In genomic region chr6:18166314-18167007, GRCh38 we compare ENCODE assay signal across 27 cellular contexts. TPM values are rescaled to one million over a fixed set of nuclear protein-coding genes. Genes with fewer than 3 reads are reported as not detected.
DNase-seq lines count a peak whose midpoint lies in the region; ATAC-seq and TF ChIP-seq lines count a peak whose summit lies in the region.
"Had no signal": no experiment of that assay in that cellular context is flagged by ENCODE, and none has a peak within 500 bp of the region (broad histone marks: within the 10 kb centered on the region; RNA-seq: fewer than 3 reads in every experiment).

No MANE protein-coding gene starts in this region.

- H3K36me3 ChIP-seq in ACC112 (ENCODE audit: insufficient read depth, low read length): peaks cover 14% of the 10 kb centered on the region
- H3K36me3 ChIP-seq in IMR-90 (ENCODE audit: control insufficient read depth, insufficient read depth, low read length): peaks cover 11% of the 10 kb centered on the region
- peaks cover 0 to 86% of the 10 kb centered on the region in 2 donors for H3K36me3 ChIP-seq in left lung
- H3K36me3 ChIP-seq: prostate gland had no signal

- H3K9ac ChIP-seq in IMR-90 (ENCODE audit: low read depth, low read length): no peak overlapping the region
- H3K9ac ChIP-seq: neural progenitor cell had no signal

- H2AFZ ChIP-seq in ACC112 (ENCODE audit: low read length, unreplicated experiment) (no peak overlapping the region), IMR-90 (replicated peaks; ENCODE audit: low read length, poor library complexity) (no peak overlapping the region)
- H2AFZ ChIP-seq: neural progenitor cell had no signal

- POLR2A ChIA-PET in IMR-90 (lab: Charles Lee; ENCODE audit: unreplicated experiment): no interaction called here

- no peak for TF ChIP-seq CTCF in IMR-90 (conservative IDR thresholded peaks at IDR 0.05; ENCODE audit: low read depth, low read length)
- no peak for TF ChIP-seq CTCF in astrocyte of the spinal cord (IDR thresholded peaks at IDR 0.05; ENCODE audit: low read depth, low read length)
- TF ChIP-seq CTCF in left lung (IDR thresholded peaks at IDR 0.05): no peak
- no peak for TF ChIP-seq CTCF in endothelial cell (IDR thresholded peaks at IDR 0.05; ENCODE audit: unreplicated experiment)

- TF ChIP-seq RAD21 in IMR-90 (IDR thresholded peaks at IDR 0.05; ENCODE audit: low read length): no peak

- ATAC-seq in IMR-90 (ENCODE audit: low read depth) (peak; percentile 68), left lung (peak; percentile 57), GM18861 (IDR thresholded peaks at IDR 0.05; ENCODE audit: unreplicated experiment) (no peak)
- ATAC-seq: activated CD8-positive, alpha-beta T cell treated with anti-CD3 and anti-CD28 coated beads, Interleukin-2, amount 10 ng/mL, durations not matched to agents 7 days and 5 days; left lobe of liver had no signal

- dilution Hi-C loops in IMR-90 (cut with HindIII; ENCODE audit: low sequenced_read_pairs, unreplicated experiment): no loop called here

- peaks cover 2% of the 10 kb centered on the region for H3K4me1 Mint-ChIP-seq in endothelial cell (ENCODE audit: unreplicated experiment)
- H3K4me1 Mint-ChIP-seq: activated B cell treated with CpG ODN at 0.5 μM for 24 hours, neural progenitor cell had no signal

- H3K4me1 ChIP-seq in ACC112 (ENCODE audit: control insufficient read depth, insufficient read depth, low read length, unreplicated experiment) (peaks cover 7% of the 10 kb centered on the region), IMR-90 (ENCODE audit: control insufficient read depth, insufficient read depth, low read length) (no peaks in the 10 kb centered on the region), left lung (peaks cover 0 to 18% of the 10 kb centered on the region in 2 donors)
- H3K4me1 ChIP-seq: esophagus muscularis mucosa, neural progenitor cell, Peyer's patch, prostate gland, stomach, upper lobe of left lung had no signal

- no peaks in the 10 kb centered on the region for H3K9me3 Mint-ChIP-seq in endothelial cell (ENCODE audit: unreplicated experiment)
- H3K9me3 Mint-ChIP-seq: activated B cell treated with CpG ODN at 0.5 μM for 24 hours had no signal

- no peak overlapping the region for H2BK20ac ChIP-seq in IMR-90 (ENCODE audit: low read depth, low read length)

- H4K8ac ChIP-seq in IMR-90 (ENCODE audit: low read depth in 2 of 2, low read length in 2 of 2): no peak overlapping the region

- BruUV-seq in IMR-90 (replicated peaks; lab: Mats Ljungman, UMichigan): no TSS peak

- H3K36me3 Mint-ChIP-seq in endothelial cell (ENCODE audit: low read depth, unreplicated experiment): peaks cover 27% of the 10 kb centered on the region

- in situ Hi-C loops in IMR-90 (cut with MboI; ENCODE audit: low sequenced_read_pairs): no loop called here
- in situ Hi-C loops in astrocyte of the spinal cord (cut with HindIII; ENCODE audit: low sequenced_read_pairs): no loop called here

- H3K4ac ChIP-seq in IMR-90 (ENCODE audit: low read depth, low read length): no peak overlapping the region

- H2BK120ac ChIP-seq in IMR-90 (ENCODE audit: low read depth, low read length): no peak overlapping the region

- no peak overlapping the region for H2AK9ac ChIP-seq in IMR-90 (replicated peaks; ENCODE audit: low read depth, low read length, poor library complexity)

- no peak overlapping the region for H2BK15ac ChIP-seq in IMR-90 (ENCODE audit: low read depth, low read length)

- no peak overlapping the region for H4K91ac ChIP-seq in IMR-90 (ENCODE audit: insufficient read depth, low read depth, low read length)

- CTCF ChIA-PET in IMR-90 (lab: Yijun Ruan, JAX): interaction anchor here (1.5 kb wide), 1 partner anchor 94 kb away, joined by 4 read pairs; no protein-coding TSS in a partner anchor

- peaks cover 3% of the 10 kb centered on the region; the same call in 1 of the 2 replicates for H3K9me1 ChIP-seq in IMR-90 (ENCODE audit: insufficient read depth, low read length)

- no peak for TF ChIP-seq POLR2A in IMR-90 (IDR thresholded peaks at IDR 0.05; ENCODE audit: low read depth, low read length)

- H3K4me2 ChIP-seq in IMR-90 (ENCODE audit: low read depth, low read length): no peak overlapping the region
- H3K4me2 ChIP-seq: neural progenitor cell had no signal

- no peak overlapping the region for H3K4me3 Mint-ChIP-seq in endothelial cell (ENCODE audit: unreplicated experiment)
- H3K4me3 Mint-ChIP-seq: activated B cell treated with CpG ODN at 0.5 μM for 24 hours; activated CD8-positive, alpha-beta T cell treated with anti-CD3 and anti-CD28 coated beads, Interleukin-2, amount 10 ng/mL, durations not matched to agents 7 days and 5 days; activated T-cell treated with anti-CD3 and anti-CD28 coated beads, Interleukin-2, amount 50 U/mL, for 24 hours; neural progenitor cell had no signal

- no peak overlapping the region for H3K23ac ChIP-seq in IMR-90 (ENCODE audit: low read depth, low read length)

- no peak overlapping the region for H3K18ac ChIP-seq in IMR-90 (ENCODE audit: low read depth, low read length)

- H2BK5ac ChIP-seq in IMR-90 (ENCODE audit: low read depth, low read length, poor library complexity, severe bottlenecking): peak overlapping the region; percentile 3

- H3K79me1 ChIP-seq in IMR-90 (ENCODE audit: low read depth in 1 of 2, low read length in 2 of 2): no peaks in the 10 kb centered on the region; a peak in 1 of 4 replicates

- intact Hi-C loops in IMR-90 (cut with micrococcal nuclease) (no loop called here), left lung (cut with DNase I) (no loop called here)

- H3K4me3 ChIP-seq in ACC112 (ENCODE audit: low read depth, low read length): no peak overlapping the region
- no peak overlapping the region for H3K4me3 ChIP-seq in IMR-90 (ENCODE audit: insufficient read depth, low read depth, low read length)
- no peak overlapping the region for H3K4me3 ChIP-seq in astrocyte of the spinal cord (ENCODE audit: low read depth, low read length)
- H3K4me3 ChIP-seq in left lung: no peak overlapping the region
- H3K4me3 ChIP-seq: esophagus muscularis mucosa, neural progenitor cell, Peyer's patch, prostate gland, skin epidermis, stomach, upper lobe of left lung had no signal

- no peaks in the 10 kb centered on the region for H3K9me3 ChIP-seq in IMR-90 (ENCODE audit: control insufficient read depth, insufficient read depth, low read length)
- peaks cover 0 to 5% of the 10 kb centered on the region in 2 donors for H3K9me3 ChIP-seq in left lung
- H3K9me3 ChIP-seq: esophagus muscularis mucosa, Peyer's patch, prostate gland, upper lobe of left lung had no signal

- peak; percentile 60 for DNase-seq in IMR-90
- peak; percentile 32 for DNase-seq in astrocyte of the spinal cord (ENCODE audit: low read depth, low spot score)
- no peak for DNase-seq in left lung
- DNase-seq in NCI-H2081 treated with DMSO at 0.1 percent for 48 hours (lab: John Stamatoyannopoulos, UW): no peak
- DNase-seq in T-helper 9 cell: no peak
- no peak for DNase-seq in endothelial cell (ENCODE audit: low spot score)
- DNase-seq: 8988T; activated B cell treated with CpG ODN at 0.5 μM for 24 hours; activated CD8-positive, alpha-beta T cell treated with anti-CD3 and anti-CD28 coated beads, Interleukin-2, amount 10 ng/mL, durations not matched to agents 7 days and 5 days; activated naive CD4-positive, alpha-beta T cell treated with Interleukin-2 at 50 U/mL for 16 hours; activated T-cell treated with anti-CD3 and anti-CD28 coated beads, Interleukin-2, amount 50 U/mL, for 24 hours; anterior cingulate cortex; C1 segment of cervical spinal cord; central memory CD4-positive, alpha-beta T cell; head of caudate nucleus; NCI-H187; Peyer's patch; stimulated activated CD4-positive, alpha-beta T cell treated with anti-CD3 and anti-CD28 coated beads, Interleukin-4, amount 100 ng/mL, for 1 hour; stomach; upper lobe of left lung had no signal

- no peak overlapping the region for H4K5ac ChIP-seq in IMR-90 (ENCODE audit: low read depth, low read length)

- WGBS in IMR-90 (ENCODE audit: extremely low coverage in 2 of 2, insufficient read length in 1 of 2), 2 experiments: no CpG with 5 or more reads among the region's 2 CpGs

- no peaks in the 10 kb centered on the region for H4K20me1 ChIP-seq in IMR-90 (ENCODE audit: insufficient read depth, low read length)

- H2AK5ac ChIP-seq in IMR-90 (ENCODE audit: low read depth, low read length): no peak overlapping the region

- H3K14ac ChIP-seq in IMR-90 (replicated peaks; ENCODE audit: low read depth, low read length): no peak overlapping the region

- H3K27me3 ChIP-seq in ACC112 (ENCODE audit: insufficient read depth, low read length) (no peaks in the 10 kb centered on the region), IMR-90 (ENCODE audit: control insufficient read depth, insufficient read depth, low read length) (no peaks in the 10 kb centered on the region), left lung (no peaks in the 10 kb centered on the region)
- H3K27me3 ChIP-seq: esophagus muscularis mucosa, neural progenitor cell, Peyer's patch, stomach, upper lobe of left lung had no signal

- no peaks in the 10 kb centered on the region for H3K79me2 ChIP-seq in ACC112 (ENCODE audit: control insufficient read depth, insufficient read depth, low read length, unreplicated experiment)

- no peak overlapping the region for H3K56ac ChIP-seq in IMR-90 (ENCODE audit: extremely low read depth, insufficient read depth, low read length)

- H3K27ac ChIP-seq in ACC112 (ENCODE audit: low read depth, low read length) (peak overlapping the region; percentile 78), IMR-90 (ENCODE audit: insufficient read depth, low read length) (no peak overlapping the region), left lung (peak overlapping the region in 1 of 2 donors; percentile 40)
- H3K27ac ChIP-seq: esophagus muscularis mucosa, neural progenitor cell, Peyer's patch, prostate gland, skin epidermis, stomach had no signal

- no peaks in the 10 kb centered on the region for H3K27me3 Mint-ChIP-seq in endothelial cell (ENCODE audit: unreplicated experiment)
- H3K27me3 Mint-ChIP-seq: activated B cell treated with CpG ODN at 0.5 μM for 24 hours; activated T-cell treated with anti-CD3 and anti-CD28 coated beads, Interleukin-2, amount 50 U/mL, for 24 hours had no signal

- H3K27ac Mint-ChIP-seq in endothelial cell (ENCODE audit: unreplicated experiment): no peak overlapping the region
- H3K27ac Mint-ChIP-seq: activated B cell treated with CpG ODN at 0.5 μM for 24 hours; activated CD8-positive, alpha-beta T cell treated with anti-CD3 and anti-CD28 coated beads, Interleukin-2, amount 10 ng/mL, durations not matched to agents 7 days and 5 days; activated T-cell treated with anti-CD3 and anti-CD28 coated beads, Interleukin-2, amount 50 U/mL, for 24 hours; neural progenitor cell had no signal

RNA-seq across cellular contexts. Expression of gene KDM1B, which starts 11.2 kb away (rescaled TPM):
- total RNA-seq in IMR-90 (2012; rRNA removed) (16.7 and 16.9 TPM in 2 replicates), left lung (10 to 100 TPM; 22.7 to 23.5 TPM), endothelial cell (ENCODE audit: unreplicated experiment) (14.9 TPM)
- polyA plus RNA-seq in IMR-90 (2012; rRNA removed): 9.8 and 13.2 TPM in 2 replicates
- polyA plus RNA-seq in IMR-90 (2012; cell fraction: cytosol; rRNA removed): 5.0 and 5.4 TPM in 2 replicates
- polyA plus RNA-seq in IMR-90 (2012; cell fraction: nucleus; rRNA removed; ENCODE audit: low replicate concordance): 2.5 and 6.6 TPM in 2 replicates

RNA-seq across cellular contexts. Expression of gene TPMT, which starts 11.6 kb away (rescaled TPM):
- 10.8 and 22.2 TPM in 2 replicates for total RNA-seq in IMR-90 (2012; rRNA removed)
- polyA plus RNA-seq in IMR-90 (2012; rRNA removed): 11.3 and 14.1 TPM in 2 replicates
- polyA plus RNA-seq in IMR-90 (2012; cell fraction: cytosol; rRNA removed): 2.7 and 4.9 TPM in 2 replicates
- polyA plus RNA-seq in IMR-90 (2012; cell fraction: nucleus; rRNA removed; ENCODE audit: low replicate concordance): 0.97 and 4.4 TPM in 2 replicates
- 10 to 100 TPM; 12.8 to 14.7 TPM for total RNA-seq in left lung
- total RNA-seq in endothelial cell (ENCODE audit: unreplicated experiment): 13.7 TPM

RNA-seq across cellular contexts. Expression of gene NHLRC1, which starts 44.0 kb away (rescaled TPM):
- total RNA-seq in IMR-90 (2012; rRNA removed): 0.83 and 1.1 TPM in 2 replicates
- 1.0 and 1.1 TPM in 2 replicates for polyA plus RNA-seq in IMR-90 (2012; rRNA removed)
- 1.1 and 1.5 TPM in 2 replicates for polyA plus RNA-seq in IMR-90 (2012; cell fraction: cytosol; rRNA removed)
- polyA plus RNA-seq in IMR-90 (2012; cell fraction: nucleus; rRNA removed; ENCODE audit: low replicate concordance): 0.36 and 0.78 TPM in 2 replicates
- 1 to 10 TPM; 2.5 to 2.6 TPM for total RNA-seq in left lung
- 0.64 TPM for total RNA-seq in endothelial cell (ENCODE audit: unreplicated experiment)

Comparison
In these comparisons a context has a peak if more than half of its experiments do, and no peak if none do; other contexts are left out.
1. DNase-seq: peak in IMR-90 (single experiment) and astrocyte of the spinal cord (single experiment); none in left lung (0 of 2), NCI-H2081 treated with DMSO at 0.1 percent for 48 hours (single experiment), T-helper 9 cell (single experiment) and endothelial cell (single experiment).